22 cellular contexts compared by ENCODE assay signal in the genomic region with DNA sequence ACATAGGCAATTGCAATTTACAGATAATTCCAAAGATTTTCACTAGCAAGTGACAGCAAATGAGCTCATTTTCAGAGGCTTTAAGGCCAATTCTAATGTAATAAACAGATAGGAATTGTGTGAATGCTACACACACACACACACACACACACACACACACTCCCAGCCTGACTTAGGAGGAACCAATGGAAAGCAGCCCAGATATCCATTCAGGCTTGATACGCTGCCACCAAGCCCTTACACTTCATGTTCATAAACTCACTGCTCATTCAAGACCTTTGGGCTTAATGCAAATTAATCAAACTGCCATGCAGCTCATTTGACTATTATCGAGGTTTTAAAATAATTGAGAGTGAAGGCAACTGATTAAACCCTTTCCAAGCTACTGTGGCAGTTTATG.
A peak's percentile ranks its signal among the peaks of the same experiment; 100 is the strongest.
DNase-seq lines count a peak whose midpoint lies in the region; FAIRE-seq and TF ChIP-seq lines count a peak whose summit lies in the region.
"Had no signal": no experiment of that assay in that cellular context is flagged by ENCODE, and none has a peak within 500 bp of the region (broad histone marks: within the 10 kb centered on the region; RNA-seq: fewer than 3 reads in every experiment).

No MANE protein-coding gene starts in this region.

- no peaks in the 10 kb centered on the region for H3K79me2 ChIP-seq in neural progenitor cell (ENCODE audit: low read depth)

- no peak overlapping the region for H3K4me3 ChIP-seq in neural progenitor cell
- H3K4me3 ChIP-seq: BLaER1 had no signal

- no peaks in the 10 kb centered on the region for H3K9me3 ChIP-seq in neural progenitor cell (ENCODE audit: low read depth)

- H3K36me3 Mint-ChIP-seq in osteocyte (ENCODE audit: unreplicated experiment) = no peaks in the 10 kb centered on the region
- no peaks in the 10 kb centered on the region for H3K36me3 Mint-ChIP-seq in neural progenitor cell
- H3K36me3 Mint-ChIP-seq: CD14-positive monocyte; CD4-positive, alpha-beta memory T cell had no signal

- H3K36me3 ChIP-seq in neural progenitor cell = no peaks in the 10 kb centered on the region
- H3K36me3 ChIP-seq: BLaER1 had no signal

- H3K9ac ChIP-seq in neural progenitor cell = no peak overlapping the region
- H3K9ac ChIP-seq: BLaER1 had no signal

- H2AFZ ChIP-seq in neural progenitor cell (replicated peaks) = no peak overlapping the region

- H3K4me2 ChIP-seq in neural progenitor cell = no peak overlapping the region
- H3K4me2 ChIP-seq: BLaER1 had no signal

- H3K27ac Mint-ChIP-seq in osteocyte (ENCODE audit: unreplicated experiment) (no peak overlapping the region), neural progenitor cell (no peak overlapping the region)
- H3K27ac Mint-ChIP-seq: CD14-positive monocyte; CD4-positive, alpha-beta memory T cell; H9; IgD-negative memory B cell had no signal

- TF ChIP-seq CTCF in D721Med (IDR thresholded peaks at IDR 0.05; ENCODE audit: insufficient read depth, missing control alignments) = no peak
- no peak for TF ChIP-seq CTCF in osteocyte (IDR thresholded peaks at IDR 0.05)
- TF ChIP-seq CTCF in neural progenitor cell (IDR thresholded peaks at IDR 0.05) = no peak
- TF ChIP-seq CTCF in GM20000 (IDR thresholded peaks at IDR 0.05; ENCODE audit: extremely low read depth, missing control alignments) = no peak

- H3K27me3 ChIP-seq in neural progenitor cell = no peaks in the 10 kb centered on the region
- H3K27me3 ChIP-seq: BLaER1 had no signal

- peak; percentile 21 for FAIRE-seq in D721Med (lab: Jason Lieb, UNC)
- FAIRE-seq: GM12891, GM18507, H1, HTR-8/SVneo had no signal

- H3F3A ChIP-seq in neural progenitor cell (ENCODE audit: low read depth) = no peaks in the 10 kb centered on the region

- H3K27me3 Mint-ChIP-seq in osteocyte (ENCODE audit: unreplicated experiment) (peaks cover 26% of the 10 kb centered on the region), neural progenitor cell (ENCODE audit: insufficient read depth, low read depth) (peaks cover 2% of the 10 kb centered on the region)

- no peaks in the 10 kb centered on the region for H3K4me1 ChIP-seq in neural progenitor cell
- H3K4me1 ChIP-seq: BLaER1 had no signal

- H3K9me3 Mint-ChIP-seq in osteocyte (ENCODE audit: unreplicated experiment) = no peaks in the 10 kb centered on the region
- no peaks in the 10 kb centered on the region for H3K9me3 Mint-ChIP-seq in neural progenitor cell
- H3K9me3 Mint-ChIP-seq: H9 had no signal

- no peak for DNase-seq in D721Med (ENCODE audit: insufficient read length, low spot score)
- peak; percentile 94 to 96 for DNase-seq in NCI-H526 (lab: John Stamatoyannopoulos, UW)
- peak; percentile 29 for DNase-seq in fibroblast of peridontal ligament (ENCODE audit: extremely low read depth)
- DNase-seq in osteocyte (ENCODE audit: extremely low spot score, unreplicated experiment) = peak; percentile 10
- DNase-seq in ureter (ENCODE audit: low spot score) = no peak
- DNase-seq in neural progenitor cell (ENCODE audit: low spot score) = no peak
- no peak for DNase-seq in GM20000 (ENCODE audit: low spot score)
- no peak for DNase-seq in activated CD8-positive, alpha-beta memory T cell treated with anti-CD3 and anti-CD28 coated beads for 24 hours
- DNase-seq: 8988T; CD4-positive, alpha-beta memory T cell; DMS 273 treated with DMSO at 0.1 percent for 48 hours; DMS53; DND-41; EL; H9 had no signal

- no peak overlapping the region for H3K27ac ChIP-seq in neural progenitor cell
- H3K27ac ChIP-seq: BLaER1 had no signal

- no peaks in the 10 kb centered on the region for H3K4me1 Mint-ChIP-seq in osteocyte (ENCODE audit: unreplicated experiment)
- H3K4me1 Mint-ChIP-seq in neural progenitor cell = no peaks in the 10 kb centered on the region
- H3K4me1 Mint-ChIP-seq: CD14-positive monocyte; CD4-positive, alpha-beta memory T cell; H9; IgD-negative memory B cell had no signal

- H3K4me3 Mint-ChIP-seq in osteocyte (ENCODE audit: unreplicated experiment) (no peak overlapping the region), neural progenitor cell (no peak overlapping the region)
- H3K4me3 Mint-ChIP-seq: CD14-positive monocyte; CD4-positive, alpha-beta memory T cell; H9; IgD-negative memory B cell had no signal

- no peaks in the 10 kb centered on the region for H4K20me1 ChIP-seq in neural progenitor cell (ENCODE audit: low read depth)
- H4K20me1 ChIP-seq: BLaER1 had no signal

Comparison
In these comparisons a context has a peak if more than half of its experiments do, and no peak if none do; other contexts are left out.
1. DNase-seq: peak in NCI-H526 (2 of 2), fibroblast of peridontal ligament (single experiment) and osteocyte (single experiment); none in D721Med (single experiment), ureter (single experiment), neural progenitor cell (single experiment), GM20000 (single experiment) and activated CD8-positive, alpha-beta memory T cell treated with anti-CD3 and anti-CD28 coated beads for 24 hours (single experiment).